Comparison of ENCODE assay signal across 2 cellular contexts in genomic region chr9:32487981-32488380, GRCh38.
TF ChIP-seq lines count a peak whose summit lies in the region.

No MANE protein-coding gene starts in this region.

TF ChIP-seq in IMR-90, 13 proteins besides CTCF, POLR2A, EP300 and RAD21:
- TF ChIP-seq USF2 (IDR thresholded peaks at IDR 0.05; ENCODE audit: low read depth, low read length) = no peak
- TF ChIP-seq RFX5 (IDR thresholded peaks at IDR 0.05; ENCODE audit: low read depth, low read length) = no peak
- no peak for TF ChIP-seq MAZ (IDR thresholded peaks at IDR 0.05; ENCODE audit: borderline replicate concordance, low read depth, low read length)
- TF ChIP-seq, protein P1, sequence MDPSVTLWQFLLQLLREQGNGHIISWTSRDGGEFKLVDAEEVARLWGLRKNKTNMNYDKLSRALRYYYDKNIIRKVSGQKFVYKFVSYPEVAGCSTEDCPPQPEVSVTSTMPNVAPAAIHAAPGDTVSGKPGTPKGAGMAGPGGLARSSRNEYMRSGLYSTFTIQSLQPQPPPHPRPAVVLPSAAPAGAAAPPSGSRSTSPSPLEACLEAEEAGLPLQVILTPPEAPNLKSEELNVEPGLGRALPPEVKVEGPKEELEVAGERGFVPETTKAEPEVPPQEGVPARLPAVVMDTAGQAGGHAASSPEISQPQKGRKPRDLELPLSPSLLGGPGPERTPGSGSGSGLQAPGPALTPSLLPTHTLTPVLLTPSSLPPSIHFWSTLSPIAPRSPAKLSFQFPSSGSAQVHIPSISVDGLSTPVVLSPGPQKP (IDR thresholded peaks at IDR 0.05; ENCODE audit: borderline replicate concordance, low read depth, low read length) = no peak
- TF ChIP-seq BHLHE40 (IDR thresholded peaks at IDR 0.05; ENCODE audit: low read depth, low read length) = no peak
- no peak for TF ChIP-seq SMC3 (IDR thresholded peaks at IDR 0.05; ENCODE audit: low read depth, low read length)
- TF ChIP-seq MXI1 (IDR thresholded peaks at IDR 0.05; ENCODE audit: borderline replicate concordance, low read depth, low read length) = no peak
- no peak for TF ChIP-seq RCOR1 (IDR thresholded peaks at IDR 0.05; ENCODE audit: insufficient replicate concordance, low read length)
- TF ChIP-seq MAFK (IDR thresholded peaks at IDR 0.05; ENCODE audit: low read depth, low read length) = no peak
- TF ChIP-seq CEBPB (IDR thresholded peaks at IDR 0.05; ENCODE audit: low read depth, low read length) = no peak
- no peak for TF ChIP-seq CHD1 (IDR thresholded peaks at IDR 0.05; ENCODE audit: low read depth, low read length)
- no peak for TF ChIP-seq NFE2L2 (IDR thresholded peaks at IDR 0.05; ENCODE audit: low read depth, low read length)
- TF ChIP-seq FOS (IDR thresholded peaks at IDR 0.05; ENCODE audit: low read depth, low read length) = no peak

TF ChIP-seq in WTC11, 78 proteins besides CTCF, POLR2A, EP300 and RAD21:
- no peak for TF ChIP-seq OVOL2 (CRISPR knock-in tag; IDR thresholded peaks at IDR 0.05; ENCODE audit: borderline replicate concordance)
